Comparison of ENCODE assay signal across 22 cellular contexts in the genomic region with DNA sequence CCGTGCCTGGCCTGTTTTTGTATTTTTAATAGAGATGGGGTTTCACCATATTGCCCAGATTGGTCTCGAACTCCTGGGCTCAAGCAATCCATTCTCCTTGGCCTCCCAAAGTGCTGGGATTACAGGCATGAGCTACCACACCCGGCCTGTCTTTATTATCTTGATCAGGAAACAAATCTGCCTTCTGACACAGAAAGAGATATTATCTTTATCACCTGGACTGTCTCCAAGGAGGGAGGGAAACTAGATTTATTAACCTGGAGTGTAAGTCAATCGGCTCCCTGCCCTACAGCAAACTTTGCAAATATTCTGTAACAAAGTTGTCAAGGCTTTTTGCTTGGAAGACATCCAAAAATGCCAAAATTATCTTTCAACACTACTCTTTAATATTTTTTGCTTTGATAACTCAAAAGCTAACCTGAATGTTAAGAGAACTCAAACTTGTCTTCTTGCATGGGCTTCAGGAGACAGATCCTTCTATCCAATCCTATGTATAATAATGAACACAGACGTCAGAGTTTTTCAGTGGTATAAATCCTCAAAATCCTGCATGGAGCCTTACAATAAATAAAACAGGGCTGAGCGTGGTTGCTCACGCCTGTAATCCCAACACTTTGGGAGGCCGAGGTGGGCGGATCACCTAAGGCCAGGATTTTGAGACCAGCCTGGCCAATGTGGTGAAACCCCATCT.
DNase-seq lines count a peak whose midpoint lies in the region; ATAC-seq, FAIRE-seq and TF ChIP-seq lines count a peak whose summit lies in the region.
"Had no signal": no experiment of that assay in that cellular context is flagged by ENCODE, and none has a peak within 500 bp of the region (broad histone marks: within the 10 kb centered on the region; RNA-seq: fewer than 3 reads in every experiment).

No MANE protein-coding gene starts in this region.

- no peaks in the 10 kb centered on the region for H3K36me3 ChIP-seq in body of pancreas (replicated peaks in 1 of 2; ENCODE audit: insufficient read depth in 1 of 2, low read depth in 2 of 2)
- no peaks in the 10 kb centered on the region for H3K36me3 ChIP-seq in pancreas
- no peaks in the 10 kb centered on the region for H3K36me3 ChIP-seq in Karpas-422 (ENCODE audit: insufficient read depth, low read length)
- H3K36me3 ChIP-seq: BLaER1 treated with 17β-estradiol and CSF1 and Interleukin-3, amounts not matched to agents 10 nM and 100 nM had no signal

- ATAC-seq in body of pancreas (peak; percentile 84), pancreas (peak; percentile 44 to 87 (median 72)), HG02973 (IDR thresholded peaks at IDR 0.05; ENCODE audit: unreplicated experiment) (no peak)
- ATAC-seq: K562, SK-N-SH treated with all-trans-retinoic acid at 6 μM for 48 hours, T-cell had no signal

- H3K4me2 ChIP-seq in Karpas-422 (ENCODE audit: low read depth, low read length, poor library complexity, severe bottlenecking) = no peak overlapping the region
- H3K4me2 ChIP-seq: BLaER1 treated with 17β-estradiol and CSF1 and Interleukin-3, amounts not matched to agents 10 nM and 100 nM had no signal

- H3K9ac ChIP-seq in Karpas-422 (ENCODE audit: low read length) = no peak overlapping the region
- H3K9ac ChIP-seq: BLaER1 treated with 17β-estradiol and CSF1 and Interleukin-3, amounts not matched to agents 10 nM and 100 nM had no signal

- no peaks in the 10 kb centered on the region for H4K20me1 ChIP-seq in Karpas-422 (ENCODE audit: insufficient read depth, low read depth, low read length)
- H4K20me1 ChIP-seq: BLaER1 treated with 17β-estradiol and CSF1 and Interleukin-3, amounts not matched to agents 10 nM and 100 nM had no signal

- H3K27ac ChIP-seq in C4-2B (peak overlapping the region; percentile 26; the same call in 1 of the 2 replicates), body of pancreas (peak overlapping the region in 3 of 4 donors; percentile 33 to 67 (median 58)), pancreas (peak overlapping the region in 3 of 4 donors; percentile 40 to 66 (median 45)), Karpas-422 (ENCODE audit: low read length) (no peak overlapping the region)
- H3K27ac ChIP-seq: BLaER1 treated with 17β-estradiol and CSF1 and Interleukin-3, amounts not matched to agents 10 nM and 100 nM had no signal

- H3K4me3 ChIP-seq in body of pancreas (no peak overlapping the region), pancreas (no peak overlapping the region), Karpas-422 (ENCODE audit: low read length) (no peak overlapping the region)
- H3K4me3 ChIP-seq: BLaER1 treated with 17β-estradiol and CSF1 and Interleukin-3, amounts not matched to agents 10 nM and 100 nM; K562 had no signal

- peaks cover 20% of the 10 kb centered on the region for H3K4me1 ChIP-seq in body of pancreas
- H3K4me1 ChIP-seq in pancreas = peaks cover 0 to 9% (median 5%) of the 10 kb centered on the region in 3 donors
- no peaks in the 10 kb centered on the region for H3K4me1 ChIP-seq in Karpas-422 (ENCODE audit: low read length)
- H3K4me1 ChIP-seq: BLaER1 treated with 17β-estradiol and CSF1 and Interleukin-3, amounts not matched to agents 10 nM and 100 nM had no signal

- H3K27me3 ChIP-seq in body of pancreas (no peaks in the 10 kb centered on the region), pancreas (no peaks in the 10 kb centered on the region), Karpas-422 (ENCODE audit: low read length) (no peaks in the 10 kb centered on the region)
- H3K27me3 ChIP-seq: BLaER1 treated with 17β-estradiol and CSF1 and Interleukin-3, amounts not matched to agents 10 nM and 100 nM had no signal

- peak; percentile 18 for DNase-seq in M059J (ENCODE audit: low read depth)
- DNase-seq in body of pancreas = peak in 1 of 4 donors; percentile 33
- DNase-seq in pancreas = peak in 1 of 6 donors; percentile 22
- DNase-seq in H54 (ENCODE audit: insufficient read length, low spot score) = no peak
- no peak for DNase-seq in Karpas-422
- DNase-seq: CD8-positive, alpha-beta memory T cell; DMS79; H9; NCI-H1092; NCI-H1436 treated with DMSO at 0.1 percent for 48 hours; NCI-H2081; NCI-H2171 treated with DMSO at 0.1 percent for 48 hours; NCI-H748 treated with DMSO at 0.1 percent for 48 hours; NK-92 treated with Interleukin-12 subunit alpha and Interleukin-12 subunit beta, amount 100 ng/mL, for 24 hours; RPMI8226; SIG-M5; T-cell had no signal

- no peaks in the 10 kb centered on the region for H3K9me3 ChIP-seq in body of pancreas
- no peaks in the 10 kb centered on the region for H3K9me3 ChIP-seq in pancreas
- no peaks in the 10 kb centered on the region for H3K9me3 ChIP-seq in Karpas-422 (ENCODE audit: low read length)
- H3K9me3 ChIP-seq: BLaER1 treated with 17β-estradiol and CSF1 and Interleukin-3, amounts not matched to agents 10 nM and 100 nM had no signal

- H2AFZ ChIP-seq in Karpas-422 (ENCODE audit: low read length) = no peak overlapping the region

- no peaks in the 10 kb centered on the region for H3K79me2 ChIP-seq in Karpas-422 (ENCODE audit: low read length)

- 38 to 46% methylated on average over 9 of the region's 9 CpGs for WGBS in body of pancreas, 2 donors
- WGBS in pancreas, 2 donors = 45 to 46% methylated on average over 9 of the region's 9 CpGs

- intact Hi-C loops in body of pancreas (cut with DNase I) = no loop called here
- intact Hi-C loops in pancreas (cut with DNase I) = no loop called here

- H3K9me2 ChIP-seq in Karpas-422 (replicated peaks; ENCODE audit: insufficient read depth, low read length) = no peaks in the 10 kb centered on the region

- no peak for TF ChIP-seq CTCF in C4-2B (conservative IDR thresholded peaks at IDR 0.05)
- no peak for TF ChIP-seq CTCF in body of pancreas (IDR thresholded peaks at IDR 0.05)
- no peak for TF ChIP-seq CTCF in pancreas (IDR thresholded peaks at IDR 0.05)

- peak; percentile 32 for FAIRE-seq in pancreas (lab: Jason Lieb, UNC)
- FAIRE-seq in H54 (lab: Jason Lieb, UNC) = no peak
- FAIRE-seq: K562 had no signal

- TF ChIP-seq POLR2A in body of pancreas (IDR thresholded peaks at IDR 0.05) = no peak
- TF ChIP-seq POLR2A in H54 (IDR thresholded peaks at IDR 0.05; ENCODE audit: low read depth, low read length) = no peak
